11 cellular contexts compared by ENCODE assay signal in genomic region chr4:169660929-169661328, GRCh38. TPM values are rescaled to one million over a fixed set of nuclear protein-coding genes. Genes with fewer than 3 reads are reported as not detected.
DNase-seq lines count a peak whose midpoint lies in the region; ATAC-seq, FAIRE-seq and TF ChIP-seq lines count a peak whose summit lies in the region.
"Had no signal": no experiment of that assay in that cellular context is flagged by ENCODE, and none has a peak within 500 bp of the region (broad histone marks: within the 10 kb centered on the region; RNA-seq: fewer than 3 reads in every experiment).

No MANE protein-coding gene starts in this region.

- no peak overlapping the region for H2AFZ ChIP-seq in K562 (ENCODE audit: low read depth, low read length)

- DNase-seq in natural killer cell, result no peak
- DNase-seq in natural killer cell treated with Interleukin-12 subunit alpha and Interleukin-12 subunit beta and Interleukin-15 and Interleukin-18, amount 100 ng/mL, for 72 hours (ENCODE audit: low spot score), result no peak
- no peak for DNase-seq in K562 (ENCODE audit: extremely low read depth in 1 of 4, low spot score in 3 of 4)
- DNase-seq in memory B cell (ENCODE audit: low spot score in 2 of 2), result no peak
- no peak for DNase-seq in activated CD4-positive, CD25-positive, alpha-beta regulatory T cell treated with anti-CD3 and anti-CD28 coated beads, Interleukin-2, amount 50 U/mL, for 72 hours
- no peak for DNase-seq in immature natural killer cell
- DNase-seq: central memory CD4-positive, alpha-beta T cell; IMR-90 had no signal

- H3K4me3 ChIP-seq in K562, result peak overlapping the region; percentile 51

- no peaks in the 10 kb centered on the region for H3K9me1 ChIP-seq in K562 (ENCODE audit: control insufficient read depth, insufficient read depth, low read length)

- no peak for TF ChIP-seq EP300 in K562 (IDR thresholded peaks at IDR 0.05; ENCODE audit: low read length)

- BruUV-seq in K562 (replicated peaks; lab: Mats Ljungman, UMichigan), result no TSS peak

- H3K9ac ChIP-seq in K562 (ENCODE audit: insufficient read depth in 1 of 2, low read depth in 2 of 2, low read length in 2 of 2), result peak overlapping the region in 1 of 2 experiments; percentile 89; a peak in 3 of 4 replicates

- no peak for ATAC-seq in natural killer cell
- no peak for ATAC-seq in natural killer cell treated with Interleukin-12 subunit alpha and Interleukin-12 subunit beta and Interleukin-15 and Interleukin-18, amount 100 ng/mL, for 72 hours
- ATAC-seq in K562, result no peak
- no peak for ATAC-seq in memory B cell (ENCODE audit: low read depth)
- no peak for ATAC-seq in GM21360 (IDR thresholded peaks at IDR 0.05; ENCODE audit: unreplicated experiment)
- no peak for ATAC-seq in HG03442 (IDR thresholded peaks at IDR 0.05; ENCODE audit: unreplicated experiment)

- H3K27me3 Mint-ChIP-seq in natural killer cell (ENCODE audit: low read depth in 2 of 2), result no peaks in the 10 kb centered on the region
- H3K27me3 Mint-ChIP-seq in natural killer cell treated with Interleukin-12 subunit alpha and Interleukin-12 subunit beta and Interleukin-15 and Interleukin-18, amount 100 ng/mL, for 72 hours, result no peaks in the 10 kb centered on the region
- no peaks in the 10 kb centered on the region for H3K27me3 Mint-ChIP-seq in memory B cell
- no peaks in the 10 kb centered on the region for H3K27me3 Mint-ChIP-seq in immature natural killer cell (ENCODE audit: low read depth in 3 of 3)

- H3K27ac Mint-ChIP-seq in natural killer cell, result peak overlapping the region; percentile 93
- peak overlapping the region in 1 of 2 donors; percentile 87 for H3K27ac Mint-ChIP-seq in natural killer cell treated with Interleukin-12 subunit alpha and Interleukin-12 subunit beta and Interleukin-15 and Interleukin-18, amount 100 ng/mL, for 72 hours
- H3K27ac Mint-ChIP-seq in memory B cell, result peak overlapping the region; percentile 100
- peak overlapping the region in 3 of 6 donors; percentile 65 to 88 (median 83) for H3K27ac Mint-ChIP-seq in immature natural killer cell

- H3K4me1 Mint-ChIP-seq in natural killer cell, result peaks cover 20 to 29% of the 10 kb centered on the region in 2 donors
- peaks cover 22 to 23% of the 10 kb centered on the region in 2 donors for H3K4me1 Mint-ChIP-seq in natural killer cell treated with Interleukin-12 subunit alpha and Interleukin-12 subunit beta and Interleukin-15 and Interleukin-18, amount 100 ng/mL, for 72 hours (ENCODE audit: low read depth in 2 of 2)
- H3K4me1 Mint-ChIP-seq in memory B cell, result peaks cover 10% of the 10 kb centered on the region
- peaks cover 22 to 38% of the 10 kb centered on the region in 2 donors for H3K4me1 Mint-ChIP-seq in immature natural killer cell

- in situ Hi-C loops in K562 (cut with MboI), result no loop called here

- TF ChIP-seq RAD21 in K562 (CRISPR knock-in tag; conservative IDR thresholded peaks at IDR 0.05 in 1 of 2, IDR thresholded peaks at IDR 0.05 in 1 of 2), result no peak

- no peaks in the 10 kb centered on the region for H3K9me3 Mint-ChIP-seq in natural killer cell
- no peaks in the 10 kb centered on the region for H3K9me3 Mint-ChIP-seq in natural killer cell treated with Interleukin-12 subunit alpha and Interleukin-12 subunit beta and Interleukin-15 and Interleukin-18, amount 100 ng/mL, for 72 hours
- H3K9me3 Mint-ChIP-seq in memory B cell, result no peaks in the 10 kb centered on the region
- no peaks in the 10 kb centered on the region for H3K9me3 Mint-ChIP-seq in immature natural killer cell

- WGBS in K562 (ENCODE audit: insufficient coverage, low coverage, missing lambda C conversion rate), result 1% methylated on average over 3 of the region's 3 CpGs

- H3K27me3 ChIP-seq in K562 (ENCODE audit: control insufficient read depth in 2 of 2, insufficient read depth in 2 of 2, low read length in 2 of 2), result no peaks in the 10 kb centered on the region

- no peaks in the 10 kb centered on the region for H4K20me1 ChIP-seq in K562 (replicated peaks; ENCODE audit: control insufficient read depth, insufficient read depth, low read length)

- peak; percentile 37 for FAIRE-seq in K562 (lab: Jason Lieb, UNC)

- H3K36me3 ChIP-seq in K562 (ENCODE audit: control insufficient read depth, insufficient read depth, low read length), result 0 out of 3 replicates have a peak, but pooled peaks cover 4% of the 10 kb centered on the region
- H3K36me3 ChIP-seq: neutrophil had no signal

- POLR2A ChIA-PET in K562 (lab: Yijun Ruan, JAX), result interaction anchor here (1.0 to 6.6 kb wide), 8 partner anchors 16 to 71 kb away, joined by 3 to 51 read pairs (median 14); partner anchors contain the start of genes CLCN3 and NEK1

- CTCF ChIA-PET in K562 (lab: Yijun Ruan, JAX; ENCODE audit: low intra/inter-chr PET ratio), result no interaction called here

- peak overlapping the region; percentile 93 for H3K27ac ChIP-seq in K562 (ENCODE audit: extremely low read depth, low read depth, low read length)

- H3K4me1 ChIP-seq in K562 (replicated peaks in 1 of 2; ENCODE audit: control insufficient read depth in 2 of 2, insufficient read depth in 2 of 2, low read length in 2 of 2), result peaks cover 0 to 10% of the 10 kb centered on the region in 2 experiments; a peak in 3 of 5 replicates

- no peaks in the 10 kb centered on the region; the same call in 1 of the 2 replicates for H3K9me3 ChIP-seq in K562 (replicated peaks; ENCODE audit: control insufficient read depth, insufficient read depth, low read depth, low read length)
- H3K9me3 ChIP-seq: neutrophil had no signal

- no peak overlapping the region for H3K4me3 Mint-ChIP-seq in natural killer cell
- H3K4me3 Mint-ChIP-seq in natural killer cell treated with Interleukin-12 subunit alpha and Interleukin-12 subunit beta and Interleukin-15 and Interleukin-18, amount 100 ng/mL, for 72 hours, result no peak overlapping the region
- H3K4me3 Mint-ChIP-seq in memory B cell, result peak overlapping the region; percentile 8
- no peak overlapping the region for H3K4me3 Mint-ChIP-seq in immature natural killer cell

- intact Hi-C loops in natural killer cell (cut with micrococcal nuclease), result loop anchor here (1.0 to 2.0 kb wide), 2 partner anchors 41 to 48 kb away; partner anchors contain the start of genes CLCN3 and NEK1
- intact Hi-C loops in K562 (cut with micrococcal nuclease), result loop anchor here (1.0 to 5.0 kb wide), 4 partner anchors 35 to 96 kb away; partner anchors contain the start of genes CLCN3, HPF1 and NEK1

- TF ChIP-seq CTCF in natural killer cell (IDR thresholded peaks at IDR 0.05), result no peak
- no peak for TF ChIP-seq CTCF in K562 (IDR thresholded peaks at IDR 0.05 in 2 of 3, conservative IDR thresholded peaks at IDR 0.05 in 1 of 3; ENCODE audit: insufficient read depth in 2 of 3, low read depth in 1 of 3, low read length in 3 of 3)

- TF ChIP-seq POLR2A in K562 (conservative IDR thresholded peaks at IDR 0.05), result no peak

- peak overlapping the region; percentile 63 for H3K4me2 ChIP-seq in K562 (ENCODE audit: insufficient read depth, low read length)

- peaks cover 92% of the 10 kb centered on the region for H3K79me2 ChIP-seq in K562 (ENCODE audit: control insufficient read depth, insufficient read depth, low read length)

- H3K36me3 Mint-ChIP-seq in natural killer cell, result no peaks in the 10 kb centered on the region
- no peaks in the 10 kb centered on the region for H3K36me3 Mint-ChIP-seq in natural killer cell treated with Interleukin-12 subunit alpha and Interleukin-12 subunit beta and Interleukin-15 and Interleukin-18, amount 100 ng/mL, for 72 hours
- H3K36me3 Mint-ChIP-seq in memory B cell, result peaks cover 2% of the 10 kb centered on the region
- no peaks in the 10 kb centered on the region for H3K36me3 Mint-ChIP-seq in immature natural killer cell

RNA-seq across cellular contexts. Expression of gene CLCN3, which starts 40.6 kb away (rescaled TPM):
- total RNA-seq in natural killer cell (10 to 100 TPM; 20.7 to 26.0 (median 21.0) TPM), K562 (2014; rRNA removed) (28.0 and 28.4 TPM in 2 replicates), K562 (2014; rRNA removed; fragmentation: Illumina TruSeq; extraction: Trizol) (48.1 and 60.1 TPM in 2 replicates), K562 (2015; rRNA removed; fragmentation: Illumina TruSeq; extraction: Trizol) (38.2 and 38.5 TPM in 2 replicates), K562 (2021) (44.8 and 46.3 TPM in 2 replicates)
- total RNA-seq in natural killer cell treated with Interleukin-12 subunit alpha and Interleukin-12 subunit beta and Interleukin-15 and Interleukin-18, amount 100 ng/mL, for 72 hours, result 10 to 100 TPM; 21.8 to 24.9 TPM
- total RNA-seq in K562 (2011; cell fraction: chromatin; rRNA removed; ENCODE audit: low replicate concordance), result 50.5 and 176 TPM in 2 replicates
- 36.2 and 41.2 TPM in 2 replicates for total RNA-seq in K562 (2011; cell fraction: nucleolus; rRNA removed)
- 79.1 and 117 TPM in 2 replicates for total RNA-seq in K562 (2011; cell fraction: nucleoplasm; rRNA removed)
- polyA plus RNA-seq in K562 (2011; rRNA removed) (46.9 and 60.6 TPM in 2 replicates), K562 (2014; fragmentation: Illumina TruSeq; extraction: Trizol) (35.1 and 43.6 TPM in 2 replicates), K562 (2014; fragmentation: Nextera tagmentation; extraction: Ambion mirVana) (10 to 100 TPM; 12.7 to 22.8 TPM), K562 (2014; rRNA removed) (30.8 and 35.5 TPM in 2 replicates), immature natural killer cell (10 to 100 TPM in 1 of 3 donors, 1 to 10 TPM in 2; 4.7 to 12.6 (median 9.2) TPM)
- polyA plus RNA-seq in K562 (2011; cell fraction: cytosol; rRNA removed), result 18.1 and 24.5 TPM in 2 replicates
- 15.1 and 21.3 TPM in 2 replicates for polyA plus RNA-seq in K562 (2011; cell fraction: nucleus; rRNA removed)
- polyA plus RNA-seq in K562 (2012), result 28.2 and 30.6 TPM in 2 replicates
- 169 and 177 TPM in 2 replicates for polyA minus RNA-seq in K562 (2011; rRNA and poly(A)+ RNA removed)
- 28.0 and 38.7 TPM in 2 replicates for polyA minus RNA-seq in K562 (2011; cell fraction: cytosol; rRNA and poly(A)+ RNA removed)
- polyA minus RNA-seq in K562 (2011; cell fraction: nucleus; rRNA and poly(A)+ RNA removed), result 23.8 and 47.7 TPM in 2 replicates

RNA-seq across cellular contexts. Expression of gene NEK1, which starts 48.5 kb away (rescaled TPM):
- total RNA-seq in natural killer cell, result 10 to 100 TPM; 16.4 to 24.9 (median 19.0) TPM
- 10 to 100 TPM in 1 of 2 donors, 1 to 10 TPM in 1; 9.8 to 20.6 TPM for total RNA-seq in natural killer cell treated with Interleukin-12 subunit alpha and Interleukin-12 subunit beta and Interleukin-15 and Interleukin-18, amount 100 ng/mL, for 72 hours
- total RNA-seq in K562 (2011; cell fraction: chromatin; rRNA removed; ENCODE audit: low replicate concordance), result 29.0 and 61.5 TPM in 2 replicates
- total RNA-seq in K562 (2011; cell fraction: nucleolus; rRNA removed), result 20.3 and 30.8 TPM in 2 replicates
- total RNA-seq in K562 (2011; cell fraction: nucleoplasm; rRNA removed), result 35.7 and 51.3 TPM in 2 replicates
- 7.1 and 8.3 TPM in 2 replicates for total RNA-seq in K562 (2014; rRNA removed)
- 10.7 and 11.9 TPM in 2 replicates for total RNA-seq in K562 (2014; rRNA removed; fragmentation: Illumina TruSeq; extraction: Trizol)
- 9.2 and 10.3 TPM in 2 replicates for total RNA-seq in K562 (2015; rRNA removed; fragmentation: Illumina TruSeq; extraction: Trizol)
- 15.7 and 18.2 TPM in 2 replicates for total RNA-seq in K562 (2021)
- polyA plus RNA-seq in K562 (2011; rRNA removed), result 12.0 and 12.7 TPM in 2 replicates
- 3.3 and 5.6 TPM in 2 replicates for polyA plus RNA-seq in K562 (2011; cell fraction: cytosol; rRNA removed)
- 10.7 and 12.7 TPM in 2 replicates for polyA plus RNA-seq in K562 (2011; cell fraction: nucleus; rRNA removed)
- polyA plus RNA-seq in K562 (2012), result 8.9 and 13.0 TPM in 2 replicates
- polyA plus RNA-seq in K562 (2014; fragmentation: Illumina TruSeq; extraction: Trizol), result 13.5 and 15.2 TPM in 2 replicates
- polyA plus RNA-seq in K562 (2014; fragmentation: Nextera tagmentation; extraction: Ambion mirVana), result 1 to 10 TPM; 6.2 to 9.0 TPM
- 9.8 and 11.2 TPM in 2 replicates for polyA plus RNA-seq in K562 (2014; rRNA removed)
- 21.3 and 22.2 TPM in 2 replicates for polyA minus RNA-seq in K562 (2011; rRNA and poly(A)+ RNA removed)
- polyA minus RNA-seq in K562 (2011; cell fraction: cytosol; rRNA and poly(A)+ RNA removed), result 4.9 and 10.8 TPM in 2 replicates
- polyA minus RNA-seq in K562 (2011; cell fraction: nucleus; rRNA and poly(A)+ RNA removed), result 27.1 and 36.1 TPM in 2 replicates
- polyA plus RNA-seq in immature natural killer cell, result 10 to 100 TPM in 1 of 3 donors, 1 to 10 TPM in 2; 2.5 to 12.8 (median 5.8) TPM
